Comparison of ENCODE assay signal across 21 cellular contexts in genomic region chr5:71899865-71900342, GRCh38.
A peak's percentile ranks its signal among the peaks of the same experiment; 100 is the strongest.
DNase-seq lines count a peak whose midpoint lies in the region; ATAC-seq, FAIRE-seq and TF ChIP-seq lines count a peak whose summit lies in the region.
"Had no signal": no experiment of that assay in that cellular context is flagged by ENCODE, and none has a peak within 500 bp of the region (broad histone marks: within the 10 kb centered on the region; RNA-seq: fewer than 3 reads in every experiment).

No MANE protein-coding gene starts in this region.

- H3K36me3 ChIP-seq in small intestine (ENCODE audit: control insufficient read depth in 2 of 2, insufficient read depth in 2 of 2, low read length in 2 of 2) = no peaks in the 10 kb centered on the region
- H3K36me3 ChIP-seq: tibial nerve had no signal

- 76 to 88% (median 79%) methylated on average over 2 of the region's 2 CpGs for WGBS in small intestine, 3 donors

- H3K4me3 Mint-ChIP-seq in activated naive CD8-positive, alpha-beta T cell treated with anti-CD3 and anti-CD28 coated beads for 36 hours = no peak overlapping the region
- H3K4me3 Mint-ChIP-seq in CD14-positive monocyte = no peak overlapping the region
- H3K4me3 Mint-ChIP-seq: activated naive CD8-positive, alpha-beta T cell; activated T-cell treated with anti-CD3 and anti-CD28 coated beads, Interleukin-2, amount 50 U/mL, for 24 hours; GM23338 had no signal

- H3K27me3 Mint-ChIP-seq in activated naive CD8-positive, alpha-beta T cell treated with anti-CD3 and anti-CD28 coated beads for 36 hours = peaks cover 7% of the 10 kb centered on the region
- peaks cover 0 to 2% (median 0%) of the 10 kb centered on the region in 3 donors for H3K27me3 Mint-ChIP-seq in CD14-positive monocyte (ENCODE audit: low read depth in 3 of 3)

- no peaks in the 10 kb centered on the region for H3K9me3 Mint-ChIP-seq in activated naive CD8-positive, alpha-beta T cell treated with anti-CD3 and anti-CD28 coated beads for 36 hours
- H3K9me3 Mint-ChIP-seq in CD14-positive monocyte = peaks cover 0 to 13% (median 4%) of the 10 kb centered on the region in 7 donors
- H3K9me3 Mint-ChIP-seq: activated T-cell treated with anti-CD3 and anti-CD28 coated beads, Interleukin-2, amount 50 U/mL, for 24 hours had no signal

- no peaks in the 10 kb centered on the region for H3K4me1 Mint-ChIP-seq in activated naive CD8-positive, alpha-beta T cell treated with anti-CD3 and anti-CD28 coated beads for 36 hours
- H3K4me1 Mint-ChIP-seq in CD14-positive monocyte = no peaks in the 10 kb centered on the region
- H3K4me1 Mint-ChIP-seq: GM23338 had no signal

- ATAC-seq in Right ventricle myocardium superior (ENCODE audit: poor library complexity) = peak; percentile 49
- ATAC-seq: GM23338 had no signal

- no peak overlapping the region for H3K4me3 ChIP-seq in small intestine (ENCODE audit: low read depth in 1 of 2, low read length in 2 of 2)
- H3K4me3 ChIP-seq: GM23338, tibial nerve had no signal

- no peaks in the 10 kb centered on the region for H3K4me1 ChIP-seq in small intestine (ENCODE audit: control insufficient read depth in 2 of 2, insufficient read depth in 1 of 2, low read depth in 1 of 2, low read length in 1 of 2)
- H3K4me1 ChIP-seq: tibial nerve had no signal

- CTCF ChIA-PET in RWPE1 (lab: Yijun Ruan, JAX) = no interaction called here

- H3K27ac ChIP-seq in RWPE1 (peak overlapping the region; percentile 63), small intestine (ENCODE audit: low read depth in 1 of 2, low read length in 1 of 2) (no peak overlapping the region)
- H3K27ac ChIP-seq: 22Rv1, C4-2B, tibial nerve had no signal

- intact Hi-C loops in Right ventricle myocardium superior (cut with DNase I) = no loop called here
- intact Hi-C loops in CD14-positive monocyte (cut with micrococcal nuclease) = no loop called here

- TF ChIP-seq CTCF in RWPE1 (conservative IDR thresholded peaks at IDR 0.05; ENCODE audit: low read depth) = no peak
- no peak for TF ChIP-seq CTCF in CD14-positive monocyte (IDR thresholded peaks at IDR 0.05)
- TF ChIP-seq CTCF in GM20000 (IDR thresholded peaks at IDR 0.05; ENCODE audit: extremely low read depth, missing control alignments) = no peak

- H3K9me3 ChIP-seq in small intestine (ENCODE audit: control insufficient read depth, low read depth) = no peaks in the 10 kb centered on the region
- H3K9me3 ChIP-seq: tibial nerve had no signal

- no peaks in the 10 kb centered on the region for H3K36me3 Mint-ChIP-seq in activated naive CD8-positive, alpha-beta T cell treated with anti-CD3 and anti-CD28 coated beads for 36 hours
- H3K36me3 Mint-ChIP-seq in CD14-positive monocyte = no peaks in the 10 kb centered on the region
- H3K36me3 Mint-ChIP-seq: activated naive CD8-positive, alpha-beta T cell had no signal

- FAIRE-seq in small intestine (lab: Jason Lieb, UNC) = no peak

- POLR2A ChIA-PET in RWPE1 (lab: Yijun Ruan, JAX; ENCODE audit: low non-redundant PET) = no interaction called here

- no peaks in the 10 kb centered on the region for H3K27me3 ChIP-seq in small intestine (ENCODE audit: control insufficient read depth in 2 of 2, insufficient read depth in 2 of 2, low read length in 2 of 2)
- H3K27me3 ChIP-seq: tibial nerve had no signal

- DNase-seq in DMS53 (lab: John Stamatoyannopoulos, UW) = peak; percentile 16
- no peak for DNase-seq in DMS53 treated with DMSO at 0.1 percent for 48 hours (lab: John Stamatoyannopoulos, UW; ENCODE audit: unreplicated experiment)
- no peak for DNase-seq in RWPE1 (ENCODE audit: low spot score)
- DNase-seq in Right ventricle myocardium superior = peak; percentile 61
- peak; percentile 60 for DNase-seq in small intestine
- no peak for DNase-seq in activated naive CD8-positive, alpha-beta T cell treated with anti-CD3 and anti-CD28 coated beads for 36 hours
- DNase-seq in CD14-positive monocyte (ENCODE audit: low spot score) = no peak
- DNase-seq in GM20000 (ENCODE audit: low spot score) = no peak
- DNase-seq: activated CD4-positive, alpha-beta T cell treated with anti-CD3 and anti-CD28 coated beads for 4 hours; activated T-cell treated with anti-CD3 and anti-CD28 coated beads, Interleukin-2, amount 50 U/mL, for 24 hours; caudate nucleus; islet precursor cell; MM.1S; NCI-H2081 treated with DMSO at 0.1 percent for 48 hours; nucleus accumbens; SHP77 treated with DMSO at 0.1 percent for 48 hours had no signal

- H3K27ac Mint-ChIP-seq in activated naive CD8-positive, alpha-beta T cell treated with anti-CD3 and anti-CD28 coated beads for 36 hours = no peak overlapping the region
- H3K27ac Mint-ChIP-seq in CD14-positive monocyte = no peak overlapping the region
- H3K27ac Mint-ChIP-seq: activated naive CD8-positive, alpha-beta T cell; activated T-cell treated with anti-CD3 and anti-CD28 coated beads, Interleukin-2, amount 50 U/mL, for 24 hours; GM23338 had no signal

Comparison
In these comparisons a context has a peak if more than half of its experiments do, and no peak if none do; other contexts are left out.
1. DNase-seq: peak in DMS53 (single experiment), Right ventricle myocardium superior (single experiment) and small intestine (single experiment); none in DMS53 treated with DMSO at 0.1 percent for 48 hours (single experiment), RWPE1 (single experiment), activated naive CD8-positive, alpha-beta T cell treated with anti-CD3 and anti-CD28 coated beads for 36 hours (single experiment), CD14-positive monocyte (single experiment) and GM20000 (single experiment).